22 cellular contexts compared by ENCODE assay signal in genomic region chr12:127052491-127053232, GRCh38.
DNase-seq lines count a peak whose midpoint lies in the region; ATAC-seq, FAIRE-seq and TF ChIP-seq lines count a peak whose summit lies in the region.
"Had no signal": no experiment of that assay in that cellular context is flagged by ENCODE, and none has a peak within 500 bp of the region (broad histone marks: within the 10 kb centered on the region; RNA-seq: fewer than 3 reads in every experiment).

No MANE protein-coding gene starts in this region.

- no peak overlapping the region for H3K9ac ChIP-seq in IMR-90 (ENCODE audit: low read depth, low read length)
- peak overlapping the region; percentile 50 for H3K9ac ChIP-seq in astrocyte (ENCODE audit: low read length)

- CTCF ChIA-PET in IMR-90 (lab: Yijun Ruan, JAX) = interaction anchor here (0.6 kb wide), 1 partner anchor 37 kb away, joined by 3 read pairs; no protein-coding TSS in a partner anchor

- no peak overlapping the region for H2AK9ac ChIP-seq in IMR-90 (replicated peaks; ENCODE audit: low read depth, low read length, poor library complexity)

- H3K4me1 Mint-ChIP-seq in astrocyte (ENCODE audit: low read depth, unreplicated experiment) = no peaks in the 10 kb centered on the region
- no peaks in the 10 kb centered on the region for H3K4me1 Mint-ChIP-seq in stimulated activated effector memory CD8-positive, alpha-beta T cell treated with anti-CD3 and anti-CD28 coated beads, Interleukin-12 subunit alpha, Interleukin-12 subunit beta, amount 100 ng/mL, for 72 hours
- H3K4me1 Mint-ChIP-seq: activated B cell treated with CpG ODN at 0.5 μM for 24 hours, T-cell had no signal

- no peak overlapping the region for H2BK5ac ChIP-seq in IMR-90 (ENCODE audit: low read depth, low read length, poor library complexity, severe bottlenecking)

- H2BK120ac ChIP-seq in IMR-90 (ENCODE audit: low read depth, low read length) = no peak overlapping the region

- FAIRE-seq in astrocyte (lab: Jason Lieb, UNC) = no peak

- no peak overlapping the region for H3K18ac ChIP-seq in IMR-90 (ENCODE audit: low read depth, low read length)

- no peak for TF ChIP-seq POLR2A in IMR-90 (IDR thresholded peaks at IDR 0.05; ENCODE audit: low read depth, low read length)

- H4K5ac ChIP-seq in IMR-90 (ENCODE audit: low read depth, low read length) = no peak overlapping the region

- no peak for ATAC-seq in IMR-90 (ENCODE audit: low read depth)
- ATAC-seq in GM21381 (IDR thresholded peaks at IDR 0.05; ENCODE audit: unreplicated experiment) = no peak
- no peak for ATAC-seq in stimulated activated effector memory CD8-positive, alpha-beta T cell treated with anti-CD3 and anti-CD28 coated beads, Interleukin-12 subunit alpha, Interleukin-12 subunit beta, amount 100 ng/mL, for 72 hours
- ATAC-seq: left lobe of liver; stimulated activated naive CD8-positive, alpha-beta T cell treated with anti-CD3 and anti-CD28 coated beads, Interleukin-15, Interleukin-2, amounts not matched to agents 100 U/mL and 50 U/mL, for 24 hours; T-cell had no signal

- BruUV-seq in IMR-90 (replicated peaks; lab: Mats Ljungman, UMichigan) = no TSS peak

- H2BK20ac ChIP-seq in IMR-90 (ENCODE audit: low read depth, low read length) = no peak overlapping the region

- H3K9me1 ChIP-seq in IMR-90 (ENCODE audit: insufficient read depth, low read length) = no peaks in the 10 kb centered on the region

- H2BK15ac ChIP-seq in IMR-90 (ENCODE audit: low read depth, low read length) = no peak overlapping the region

- TF ChIP-seq CTCF in IMR-90 (conservative IDR thresholded peaks at IDR 0.05; ENCODE audit: low read depth, low read length) = no peak
- TF ChIP-seq CTCF in astrocyte (IDR thresholded peaks at IDR 0.05; ENCODE audit: insufficient read depth, low read depth, low read length) = no peak

- no peak overlapping the region for H3K56ac ChIP-seq in IMR-90 (ENCODE audit: extremely low read depth, insufficient read depth, low read length)

- H2AFZ ChIP-seq in IMR-90 (replicated peaks; ENCODE audit: low read length, poor library complexity) (no peak overlapping the region), astrocyte (ENCODE audit: low read depth, low read length) (peak overlapping the region; percentile 19)

- H3K27me3 Mint-ChIP-seq in astrocyte (ENCODE audit: low read depth, unreplicated experiment) = no peaks in the 10 kb centered on the region
- H3K27me3 Mint-ChIP-seq: activated B cell treated with CpG ODN at 0.5 μM for 24 hours; dendritic cell treated with granulocyte-macrophage colony-stimulating factor and Interleukin-4, amounts not matched to agents 40 ng/mL and 50 ng/mL, for 4 days; T-cell had no signal

- in situ Hi-C loops in Caki2 (cut with HindIII; ENCODE audit: low pct_unique_long_range_greater_than_20kb, low sequenced_read_pairs) (no loop called here), IMR-90 (cut with MboI; ENCODE audit: low sequenced_read_pairs) (no loop called here)

- no peak overlapping the region for H3K4me2 ChIP-seq in IMR-90 (ENCODE audit: low read depth, low read length)
- peak overlapping the region; percentile 72 for H3K4me2 ChIP-seq in astrocyte (ENCODE audit: low read length)

- H3K4ac ChIP-seq in IMR-90 (ENCODE audit: low read depth, low read length) = no peak overlapping the region

- H3K36me3 Mint-ChIP-seq in astrocyte (ENCODE audit: low read depth, unreplicated experiment) = no peaks in the 10 kb centered on the region
- H3K36me3 Mint-ChIP-seq in stimulated activated effector memory CD8-positive, alpha-beta T cell treated with anti-CD3 and anti-CD28 coated beads, Interleukin-12 subunit alpha, Interleukin-12 subunit beta, amount 100 ng/mL, for 72 hours = no peaks in the 10 kb centered on the region
- H3K36me3 Mint-ChIP-seq: T-cell had no signal

- DNase-seq in Caki2 (ENCODE audit: low read depth) (peak; percentile 14), IMR-90 (peak; percentile 20), astrocyte (ENCODE audit: low read depth) (peak; percentile 73), non-pigmented ciliary epithelial cell (ENCODE audit: low read depth) (peak; percentile 23), iPS-NIHi11 (ENCODE audit: low spot score) (no peak)
- DNase-seq in stimulated activated CD4-positive, alpha-beta T cell treated with anti-CD3 and anti-CD28 coated beads, Interleukin-4, amount 100 ng/mL, for 1 hour = no peak
- no peak for DNase-seq in stimulated activated effector memory CD8-positive, alpha-beta T cell treated with anti-CD3 and anti-CD28 coated beads, Interleukin-12 subunit alpha, Interleukin-12 subunit beta, amount 100 ng/mL, for 72 hours (ENCODE audit: low spot score in 2 of 2)
- DNase-seq: activated B cell treated with CpG ODN at 0.5 μM for 24 hours; anterior cingulate cortex; BE2C; DMS 273 treated with DMSO at 0.1 percent for 48 hours; hypothalamus; Karpas-422; NCI-H1694; NCI-H526; RPMI8226; stimulated activated naive CD8-positive, alpha-beta T cell treated with anti-CD3 and anti-CD28 coated beads, Interleukin-15, Interleukin-2, amounts not matched to agents 100 U/mL and 50 U/mL, for 24 hours; T-cell had no signal

- no peak overlapping the region for H2AK5ac ChIP-seq in IMR-90 (ENCODE audit: low read depth, low read length)

- no peak for TF ChIP-seq RAD21 in IMR-90 (IDR thresholded peaks at IDR 0.05; ENCODE audit: low read length)

- H3K27ac ChIP-seq in IMR-90 (ENCODE audit: insufficient read depth, low read length) = no peak overlapping the region
- H3K27ac ChIP-seq in astrocyte (ENCODE audit: low read depth, low read length) = peak overlapping the region; percentile 80
- H3K27ac ChIP-seq: HL-60 had no signal

- H3K4me1 ChIP-seq in IMR-90 (ENCODE audit: control insufficient read depth, insufficient read depth, low read length) = no peaks in the 10 kb centered on the region
- peaks cover 16% of the 10 kb centered on the region for H3K4me1 ChIP-seq in astrocyte (ENCODE audit: insufficient read depth, low read length)
- H3K4me1 ChIP-seq: BE2C had no signal

- H3K4me3 ChIP-seq in IMR-90 (ENCODE audit: insufficient read depth, low read depth, low read length) = no peak overlapping the region
- no peak overlapping the region for H3K4me3 ChIP-seq in astrocyte (ENCODE audit: insufficient read depth, low read depth, low read length)

- H3K14ac ChIP-seq in IMR-90 (replicated peaks; ENCODE audit: low read depth, low read length) = no peak overlapping the region

- H4K91ac ChIP-seq in IMR-90 (ENCODE audit: insufficient read depth, low read depth, low read length) = no peak overlapping the region

- H3K9me3 ChIP-seq in IMR-90 (ENCODE audit: control insufficient read depth, insufficient read depth, low read length) = 0 out of 2 replicates have a peak, but pooled peaks cover 2% of the 10 kb centered on the region
- H3K9me3 ChIP-seq in astrocyte (ENCODE audit: insufficient read depth, low read depth, low read length) = no peaks in the 10 kb centered on the region
- H3K9me3 ChIP-seq: BE2C had no signal

- H3K79me2 ChIP-seq in astrocyte (ENCODE audit: insufficient read depth, low read length) = no peaks in the 10 kb centered on the region

- WGBS in IMR-90 (ENCODE audit: extremely low coverage in 2 of 2, insufficient read length in 1 of 2), 2 experiments = no CpG with 5 or more reads among the region's 7 CpGs

- POLR2A ChIA-PET in IMR-90 (lab: Charles Lee; ENCODE audit: unreplicated experiment) = interaction anchor here (0.5 kb wide), 1 partner anchor 16 kb away, joined by 3 read pairs; no protein-coding TSS in a partner anchor

- no peaks in the 10 kb centered on the region for H3K27me3 ChIP-seq in IMR-90 (ENCODE audit: control insufficient read depth, insufficient read depth, low read length)
- H3K27me3 ChIP-seq in astrocyte (ENCODE audit: insufficient read depth, low read length) = no peaks in the 10 kb centered on the region
- H3K27me3 ChIP-seq: BE2C had no signal

- no peak overlapping the region for H3K27ac Mint-ChIP-seq in astrocyte (ENCODE audit: unreplicated experiment)
- H3K27ac Mint-ChIP-seq in stimulated activated effector memory CD8-positive, alpha-beta T cell treated with anti-CD3 and anti-CD28 coated beads, Interleukin-12 subunit alpha, Interleukin-12 subunit beta, amount 100 ng/mL, for 72 hours = no peak overlapping the region
- H3K27ac Mint-ChIP-seq: activated B cell treated with CpG ODN at 0.5 μM for 24 hours; dendritic cell treated with granulocyte-macrophage colony-stimulating factor and Interleukin-4, amounts not matched to agents 40 ng/mL and 50 ng/mL, for 4 days; T-cell had no signal

- H3K4me3 Mint-ChIP-seq in astrocyte (ENCODE audit: unreplicated experiment) = no peak overlapping the region
- no peak overlapping the region for H3K4me3 Mint-ChIP-seq in stimulated activated effector memory CD8-positive, alpha-beta T cell treated with anti-CD3 and anti-CD28 coated beads, Interleukin-12 subunit alpha, Interleukin-12 subunit beta, amount 100 ng/mL, for 72 hours
- H3K4me3 Mint-ChIP-seq: activated B cell treated with CpG ODN at 0.5 μM for 24 hours; dendritic cell treated with granulocyte-macrophage colony-stimulating factor and Interleukin-4, amounts not matched to agents 40 ng/mL and 50 ng/mL, for 4 days; T-cell had no signal

- no peaks in the 10 kb centered on the region for H3K36me3 ChIP-seq in IMR-90 (ENCODE audit: control insufficient read depth, insufficient read depth, low read length)
- H3K36me3 ChIP-seq in astrocyte (ENCODE audit: insufficient read depth, low read length) = no peaks in the 10 kb centered on the region
- H3K36me3 ChIP-seq: BE2C had no signal

- H3K9me3 Mint-ChIP-seq in astrocyte (ENCODE audit: unreplicated experiment) = peaks cover 9% of the 10 kb centered on the region
- H3K9me3 Mint-ChIP-seq in stimulated activated effector memory CD8-positive, alpha-beta T cell treated with anti-CD3 and anti-CD28 coated beads, Interleukin-12 subunit alpha, Interleukin-12 subunit beta, amount 100 ng/mL, for 72 hours = peaks cover 2% of the 10 kb centered on the region
- H3K9me3 Mint-ChIP-seq: dendritic cell treated with granulocyte-macrophage colony-stimulating factor and Interleukin-4, amounts not matched to agents 40 ng/mL and 50 ng/mL, for 4 days had no signal

- H4K20me1 ChIP-seq in IMR-90 (ENCODE audit: insufficient read depth, low read length) = no peaks in the 10 kb centered on the region
- H4K20me1 ChIP-seq in astrocyte (ENCODE audit: insufficient read depth, low read length) = no peaks in the 10 kb centered on the region

- H4K8ac ChIP-seq in IMR-90 (ENCODE audit: low read depth in 2 of 2, low read length in 2 of 2) = no peak overlapping the region

- no peaks in the 10 kb centered on the region for H3K79me1 ChIP-seq in IMR-90 (ENCODE audit: low read depth in 1 of 2, low read length in 2 of 2)

- intact Hi-C loops in IMR-90 (cut with micrococcal nuclease) = no loop called here

- dilution Hi-C loops in IMR-90 (cut with HindIII; ENCODE audit: low sequenced_read_pairs, unreplicated experiment) = no loop called here

- no peak overlapping the region for H3K23ac ChIP-seq in IMR-90 (ENCODE audit: low read depth, low read length)

TF ChIP-seq in IMR-90, 13 proteins besides CTCF, POLR2A, EP300 and RAD21 (continues in another document):
- TF ChIP-seq FOS (IDR thresholded peaks at IDR 0.05; ENCODE audit: low read depth, low read length) (no peak), RFX5 (IDR thresholded peaks at IDR 0.05; ENCODE audit: low read depth, low read length) (no peak)

Comparison
In these comparisons a context has a peak if more than half of its experiments do, and no peak if none do; other contexts are left out.
1. DNase-seq: peak in Caki2 (single experiment), IMR-90 (single experiment), astrocyte (single experiment) and non-pigmented ciliary epithelial cell (single experiment); none in stimulated activated CD4-positive, alpha-beta T cell treated with anti-CD3 and anti-CD28 coated beads, Interleukin-4, amount 100 ng/mL, for 1 hour (single experiment), iPS-NIHi11 (single experiment) and stimulated activated effector memory CD8-positive, alpha-beta T cell treated with anti-CD3 and anti-CD28 coated beads, Interleukin-12 subunit alpha, Interleukin-12 subunit beta, amount 100 ng/mL, for 72 hours (0 of 2).